ENCODE assay signal across 1 cellular context in the genomic region with DNA sequence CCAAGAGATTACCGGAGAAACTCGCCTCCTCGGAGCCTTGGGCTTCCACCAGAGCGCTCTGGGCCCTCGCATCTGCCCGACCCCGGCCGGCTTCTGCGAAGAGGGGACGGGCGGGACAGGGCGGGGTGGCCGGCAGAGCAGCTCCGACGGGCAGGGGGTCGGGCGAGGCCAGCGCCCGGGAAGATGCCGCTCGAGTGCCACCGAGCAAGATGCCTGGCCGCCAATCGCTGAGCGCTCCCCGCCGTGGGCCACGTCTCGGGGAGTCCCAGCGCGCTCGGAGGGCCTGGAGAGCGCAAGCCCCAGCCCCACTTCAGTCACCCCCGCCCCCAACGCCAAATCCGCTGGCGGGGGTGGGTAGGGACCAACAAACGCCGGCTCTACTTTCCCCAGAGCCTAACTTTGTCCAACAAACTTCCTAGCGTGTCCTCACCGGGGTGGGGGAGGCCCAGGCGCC.
A peak's percentile ranks its signal among the peaks of the same experiment; 100 is the strongest.
TF ChIP-seq lines count a peak whose summit lies in the region.

No MANE protein-coding gene starts in this region.

TF ChIP-seq in HepG2, 621 proteins besides CTCF, POLR2A, EP300 and RAD21 (continued from another document):
- TF ChIP-seq ZKSCAN8 (CRISPR knock-in tag; IDR thresholded peaks at IDR 0.05; ENCODE audit: borderline replicate concordance), result peak; percentile 6; the same call in 1 of the 2 replicates
- TF ChIP-seq, protein P1, sequence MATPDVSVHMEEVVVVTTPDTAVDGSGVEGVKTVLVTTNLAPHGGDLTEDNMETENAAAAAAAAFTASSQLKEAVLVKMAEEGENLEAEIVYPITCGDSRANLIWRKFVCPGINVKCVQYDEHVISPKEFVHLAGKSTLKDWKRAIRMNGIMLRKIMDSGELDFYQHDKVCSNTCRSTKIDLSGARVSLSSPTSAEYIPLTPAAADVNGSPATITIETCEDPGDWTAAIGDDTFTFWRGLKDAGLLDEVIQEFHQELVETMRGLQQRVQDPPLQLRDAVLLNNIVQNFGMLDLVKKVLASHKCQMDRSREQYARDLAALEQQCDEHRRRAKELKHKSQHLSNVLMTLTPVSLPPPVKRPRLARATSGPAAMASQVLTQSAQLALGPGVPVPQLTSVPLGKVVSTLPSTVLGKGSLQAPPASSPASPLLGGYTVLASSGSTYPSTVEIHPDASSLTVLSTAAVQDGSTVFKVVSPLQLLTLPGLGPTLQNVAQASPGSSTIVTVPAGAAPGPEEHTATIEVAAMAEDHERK (CRISPR knock-in tag; IDR thresholded peaks at IDR 0.05; ENCODE audit: low read depth), result no peak
- TF ChIP-seq ZNF761 (CRISPR knock-in tag; conservative IDR thresholded peaks at IDR 0.05), result peak; percentile 25; the same call in 1 of the 2 replicates
